ENCODE assay signal across 8 cellular contexts in the genomic region with DNA sequence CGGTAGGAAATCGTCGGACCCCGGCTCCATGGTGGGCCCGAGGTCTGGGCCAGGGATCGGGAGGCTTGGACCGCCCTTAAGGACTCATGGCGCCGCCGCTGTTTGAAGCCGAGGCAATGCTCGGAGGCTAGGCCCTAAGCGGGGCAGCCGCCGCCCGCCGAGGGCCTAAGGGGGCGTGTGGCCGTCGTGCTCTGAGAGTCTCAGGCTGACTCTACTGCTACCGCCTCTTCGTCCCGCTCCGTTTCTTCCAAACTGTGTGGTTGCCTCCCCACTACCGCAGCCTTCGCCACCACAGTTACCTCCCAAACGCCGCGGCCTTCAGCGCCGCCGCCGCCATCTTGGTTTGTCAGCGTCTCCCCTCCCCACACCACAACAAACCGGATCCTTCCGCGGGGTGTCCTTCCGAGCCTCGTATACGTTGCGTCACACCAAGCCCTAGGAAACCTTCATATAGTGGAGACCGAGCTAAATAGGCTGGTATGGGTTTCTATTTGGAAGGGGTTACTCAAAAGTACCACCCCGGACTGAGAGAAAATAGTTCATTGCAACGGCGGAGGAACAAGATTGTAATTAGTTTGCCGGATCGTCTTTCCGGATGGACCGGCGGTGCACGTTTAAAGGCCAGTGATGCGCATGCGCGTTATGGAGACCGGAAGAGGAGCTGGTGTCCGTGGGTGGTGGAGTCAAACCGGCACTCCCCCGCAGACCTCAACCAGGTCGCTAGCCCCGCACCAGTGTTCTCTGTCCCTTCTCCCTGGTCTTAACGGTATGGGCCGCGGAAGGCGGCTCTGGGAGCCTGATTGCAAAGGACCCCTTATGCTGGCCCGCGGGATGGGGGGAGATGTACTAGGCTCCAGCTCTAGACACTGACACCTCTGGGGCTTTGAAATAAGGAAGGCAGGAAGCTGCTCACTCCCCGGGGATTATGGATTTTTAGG. TPM values are rescaled to one million over a fixed set of nuclear protein-coding genes. Genes with fewer than 3 reads are reported as not detected.
DNase-seq lines count a peak whose midpoint lies in the region; TF ChIP-seq lines count a peak whose summit lies in the region.

A gene (minus strand): TSS at position 348 of the 938 bp plus-strand sequence. CDS start 318 bp downstream, at position 30.

- H3K4me3 ChIP-seq in H7 (ENCODE audit: insufficient read depth, low read depth, low read length) (peak within 1 kb of the TSS; percentile 79), MM.1S (ENCODE audit: low read length) (peak within 1 kb of the TSS; percentile 88), fibroblast of villous mesenchyme (ENCODE audit: low read depth, low read length) (peak within 1 kb of the TSS; percentile 72), stomach smooth muscle (ENCODE audit: low read length in 2 of 2) (peak within 1 kb of the TSS; percentile 78 to 98)

- peak within 1 kb of the TSS; percentile 98 for H3K4me2 ChIP-seq in MM.1S (ENCODE audit: low read depth, low read length)

- peaks cover 27% of the 10 kb centered on the region for H4K20me1 ChIP-seq in MM.1S (ENCODE audit: insufficient read depth, low read length)

- H3K4me3 Mint-ChIP-seq in neural crest cell: peak within 1 kb of the TSS; percentile 97

- no peaks in the 10 kb centered on the region for H3K9me3 ChIP-seq in MM.1S (replicated peaks; ENCODE audit: insufficient read depth, low read length)
- H3K9me3 ChIP-seq in stomach smooth muscle (ENCODE audit: control insufficient read depth in 2 of 2, low read length in 2 of 2): no peaks in the 10 kb centered on the region

- H3K36me3 ChIP-seq in H7 (replicated peaks; ENCODE audit: control insufficient read depth, insufficient read depth, low read length) (peaks cover 6% of the 10 kb centered on the region), MM.1S (replicated peaks; ENCODE audit: insufficient read depth, low read length) (peaks cover 2% of the 10 kb centered on the region; the same call in 1 of the 2 replicates), stomach smooth muscle (ENCODE audit: control insufficient read depth in 2 of 2, insufficient read depth in 2 of 2, low read length in 2 of 2) (peaks cover 3 to 10% of the 10 kb centered on the region in 2 donors)

- H3K9me2 ChIP-seq in MM.1S (replicated peaks; ENCODE audit: insufficient read depth, low read length): no peaks in the 10 kb centered on the region

- DNase-seq in EH (ENCODE audit: low read depth) (peak; percentile 89), H7 (peak; percentile 97), MM.1S (peak; percentile 95), SIG-M5 (lab: John Stamatoyannopoulos, UW) (peak; percentile 17), activated gamma-delta T cell (lab: John Stamatoyannopoulos, UW) (peak; percentile 55), fibroblast of villous mesenchyme (ENCODE audit: low read depth) (peak; percentile 96), neural crest cell (ENCODE audit: low read depth, low spot score) (peak; percentile 65)

- peaks cover 5% of the 10 kb centered on the region for H3K27me3 Mint-ChIP-seq in neural crest cell (ENCODE audit: low read depth)

- no peaks in the 10 kb centered on the region for H3K27me3 ChIP-seq in H7 (ENCODE audit: control insufficient read depth, insufficient read depth, low read length)
- no peaks in the 10 kb centered on the region for H3K27me3 ChIP-seq in MM.1S (replicated peaks; ENCODE audit: insufficient read depth, low read length)
- peaks cover 0 to 4% of the 10 kb centered on the region in 2 donors for H3K27me3 ChIP-seq in stomach smooth muscle (ENCODE audit: control insufficient read depth in 1 of 2, insufficient read depth in 2 of 2, low read length in 2 of 2)

- H3K36me3 Mint-ChIP-seq in neural crest cell (ENCODE audit: low read depth): peaks cover 3% of the 10 kb centered on the region

- peak within 1 kb of the TSS; percentile 65; the same call in 1 of the 2 replicates for H3K27ac ChIP-seq in MM.1S (ENCODE audit: low read length)
- peak within 1 kb of the TSS; percentile 94 for H3K27ac ChIP-seq in stomach smooth muscle (ENCODE audit: low read length)

- H3K9ac ChIP-seq in MM.1S (ENCODE audit: low read length) (peak within 1 kb of the TSS; percentile 96), stomach smooth muscle (ENCODE audit: low read length in 2 of 2) (peak within 1 kb of the TSS; percentile 87 to 99)

- TF ChIP-seq CTCF in MM.1S (IDR thresholded peaks at IDR 0.05; ENCODE audit: low read length) (no peak), fibroblast of villous mesenchyme (IDR thresholded peaks at IDR 0.05; ENCODE audit: insufficient read depth, low read depth, low read length) (no peak), neural crest cell (conservative IDR thresholded peaks at IDR 0.05) (no peak)

- peaks cover 3% of the 10 kb centered on the region for H3K9me3 Mint-ChIP-seq in neural crest cell

- H2AFZ ChIP-seq in MM.1S (ENCODE audit: low read length): peak within 1 kb of the TSS; percentile 89

- peaks cover 49% of the 10 kb centered on the region for H3K79me2 ChIP-seq in MM.1S (ENCODE audit: low read length)

- H3K4me1 ChIP-seq in MM.1S (ENCODE audit: low read length) (peaks cover 8% of the 10 kb centered on the region), stomach smooth muscle (ENCODE audit: control insufficient read depth, insufficient read depth, low read length) (peaks cover 31% of the 10 kb centered on the region)

- peaks cover 29% of the 10 kb centered on the region for H3K4me1 Mint-ChIP-seq in neural crest cell

- H3F3A ChIP-seq in MM.1S (ENCODE audit: insufficient read depth, low read length): no peaks in the 10 kb centered on the region

- peak within 1 kb of the TSS; percentile 100 for H3K27ac Mint-ChIP-seq in neural crest cell (ENCODE audit: unreplicated experiment)

RNA-seq across cellular contexts. Expression of the gene that starts here (rescaled TPM):
- 68.1 and 69.3 TPM in 2 replicates for total RNA-seq in H7 (2014; rRNA removed; shearing (Covaris generic))
- total RNA-seq in fibroblast of villous mesenchyme (149 and 157 TPM in 2 replicates), neural crest cell (94.9 and 98.7 TPM in 2 replicates)

Comparison
In these comparisons a context has a peak if more than half of its experiments do, and no peak if none do; other contexts are left out.
1. Peak in every context shown above with its lines: DNase-seq, H3K4me3 ChIP-seq and H3K27ac ChIP-seq.
2. DNase-seq: peak in every context shown above with its lines; median percentile 97 in H7; 96 in fibroblast of villous mesenchyme; 95 in MM.1S; 89 in EH; 65 in neural crest cell; 55 in activated gamma-delta T cell; 17 in SIG-M5.